Comparison of ENCODE assay signal across 2 cellular contexts in the genomic region with DNA sequence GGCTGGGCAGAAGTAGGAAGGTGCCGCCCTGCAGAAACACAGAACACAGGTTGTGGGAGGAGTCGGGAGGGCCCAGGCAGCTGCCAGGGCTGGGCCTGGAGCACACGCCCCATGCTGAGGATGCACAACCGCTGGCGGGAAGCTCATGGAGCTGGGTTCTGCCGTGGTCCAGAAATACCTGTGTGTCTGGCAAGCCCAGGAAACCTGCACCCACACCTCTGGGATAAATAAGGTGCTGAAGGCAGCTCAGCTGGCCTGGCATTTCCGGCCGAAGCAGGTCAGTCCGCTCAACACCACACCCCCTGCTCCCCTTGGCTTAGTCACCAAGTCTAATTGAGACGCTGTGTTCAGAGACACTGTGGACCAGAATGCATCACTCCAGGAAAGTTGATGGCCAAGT.
A peak's percentile ranks its signal among the peaks of the same experiment; 100 is the strongest.
TF ChIP-seq lines count a peak whose summit lies in the region.

No MANE protein-coding gene starts in this region.

TF ChIP-seq in Ishikawa, 13 proteins besides CTCF, POLR2A, EP300 and RAD21 (continued from another document):
- peak; percentile 51; the same call in 1 of the 2 replicates for TF ChIP-seq NFIC (IDR thresholded peaks at IDR 0.05)
- no peak for TF ChIP-seq CREB1 (IDR thresholded peaks at IDR 0.05; ENCODE audit: low read depth)
- no peak for TF ChIP-seq FOXM1 (IDR thresholded peaks at IDR 0.05; ENCODE audit: borderline replicate concordance, low read depth)
- TF ChIP-seq, protein P1, sequence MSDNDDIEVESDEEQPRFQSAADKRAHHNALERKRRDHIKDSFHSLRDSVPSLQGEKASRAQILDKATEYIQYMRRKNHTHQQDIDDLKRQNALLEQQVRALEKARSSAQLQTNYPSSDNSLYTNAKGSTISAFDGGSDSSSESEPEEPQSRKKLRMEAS (IDR thresholded peaks at IDR 0.05), result peak; percentile 68

TF ChIP-seq in GM12891, 5 proteins besides CTCF, POLR2A, EP300 and RAD21 (continued from another document):
- TF ChIP-seq TAF1 (IDR thresholded peaks at IDR 0.05; ENCODE audit: low read depth, low read length), result no peak
- TF ChIP-seq SPI1 (IDR thresholded peaks at IDR 0.05; ENCODE audit: low read depth, low read length), result no peak
- TF ChIP-seq POU2F2 (IDR thresholded peaks at IDR 0.05; ENCODE audit: low read depth, low read length), result no peak
